Comparison of ENCODE assay signal across 24 cellular contexts in genomic region chr9:14520341-14520740, GRCh38.
"Had no signal": no experiment of that assay in that cellular context is flagged by ENCODE, and none has a peak within 500 bp of the region (broad histone marks: within the 10 kb centered on the region; RNA-seq: fewer than 3 reads in every experiment).

No MANE protein-coding gene starts in this region.

- H3K9me3 ChIP-seq: right lobe of liver, suprapubic skin, transverse colon, vagina had no signal

- H3K4me3 ChIP-seq: dorsolateral prefrontal cortex, lung, neural progenitor cell, right lobe of liver, smooth muscle cell, suprapubic skin, transverse colon, vagina had no signal

- FAIRE-seq: colon, frontal cortex, keratinocyte had no signal

- H3K9me3 Mint-ChIP-seq: memory B cell; nephron; neural progenitor cell; stimulated activated naive CD8-positive, alpha-beta T cell treated with anti-CD3 and anti-CD28 coated beads, Interleukin-15, amount 100 ng/mL, for 72 hours had no signal

- H3K27me3 Mint-ChIP-seq: progenitor cell of endocrine pancreas; stimulated activated naive CD8-positive, alpha-beta T cell treated with anti-CD3 and anti-CD28 coated beads, Interleukin-15, amount 100 ng/mL, for 72 hours had no signal

- H3K27me3 ChIP-seq: neural progenitor cell, right lobe of liver, suprapubic skin, transverse colon, vagina had no signal

- H3K36me3 Mint-ChIP-seq: naive thymus-derived CD4-positive, alpha-beta T cell; neural progenitor cell had no signal

- H3K9ac ChIP-seq: neural progenitor cell, parathyroid adenoma had no signal

- H3K79me2 ChIP-seq: parathyroid adenoma had no signal

- H3K27ac ChIP-seq: dorsolateral prefrontal cortex, neural progenitor cell, parathyroid adenoma, right lobe of liver, suprapubic skin, transverse colon, vagina had no signal

- H3K4me1 Mint-ChIP-seq: memory B cell; naive thymus-derived CD4-positive, alpha-beta T cell; neural progenitor cell; stimulated activated naive CD8-positive, alpha-beta T cell treated with anti-CD3 and anti-CD28 coated beads, Interleukin-15, amount 100 ng/mL, for 72 hours had no signal

- ATAC-seq: naive thymus-derived CD4-positive, alpha-beta T cell; right lobe of liver; stimulated activated naive CD8-positive, alpha-beta T cell treated with anti-CD3 and anti-CD28 coated beads, Interleukin-15, amount 100 ng/mL, for 72 hours had no signal

- H3K4me2 ChIP-seq: neural progenitor cell, smooth muscle cell had no signal

- H3K36me3 ChIP-seq: neural progenitor cell, right lobe of liver, suprapubic skin, transverse colon, vagina had no signal

- H2AFZ ChIP-seq: neural progenitor cell, parathyroid adenoma had no signal

- H3K4me3 Mint-ChIP-seq: memory B cell; naive thymus-derived CD4-positive, alpha-beta T cell; nephron; neural progenitor cell; stimulated activated naive CD8-positive, alpha-beta T cell treated with anti-CD3 and anti-CD28 coated beads, Interleukin-15, amount 100 ng/mL, for 72 hours had no signal

- H3K27ac Mint-ChIP-seq: memory B cell; naive thymus-derived CD4-positive, alpha-beta T cell; nephron; neural progenitor cell; progenitor cell of endocrine pancreas had no signal

- DNase-seq: dorsolateral prefrontal cortex; effector CD4-positive, alpha-beta T cell; hypothalamus; naive thymus-derived CD4-positive, alpha-beta T cell; right lobe of liver; stimulated activated CD4-positive, alpha-beta T cell treated with anti-CD3 and anti-CD28 coated beads, Interleukin-12 subunit alpha, Interleukin-12 subunit beta, amount 100 ng/mL, for 4 hours; stimulated activated CD4-positive, alpha-beta T cell treated with anti-CD3 and anti-CD28 coated beads, Interleukin-1b, Interleukin-23, amount 100 ng/mL, for 48 hours; stimulated activated CD4-positive, alpha-beta T cell treated with anti-CD3 and anti-CD28 coated beads, Interleukin-4, amount 100 ng/mL, for 1 hour; stimulated activated CD8-positive, alpha-beta memory T cell treated with anti-CD3 and anti-CD28 coated beads, Interleukin-4, amount 100 ng/mL, for 48 hours; stimulated activated naive CD4-positive, alpha-beta T cell; stimulated activated naive CD8-positive, alpha-beta T cell treated with anti-CD3 and anti-CD28 coated beads, Interleukin-15, amount 100 ng/mL, for 72 hours; transverse colon had no signal

- H3K4me1 ChIP-seq: parathyroid adenoma, right lobe of liver, suprapubic skin, transverse colon, vagina had no signal
